1 cellular context compared by ENCODE assay signal in the genomic region with DNA sequence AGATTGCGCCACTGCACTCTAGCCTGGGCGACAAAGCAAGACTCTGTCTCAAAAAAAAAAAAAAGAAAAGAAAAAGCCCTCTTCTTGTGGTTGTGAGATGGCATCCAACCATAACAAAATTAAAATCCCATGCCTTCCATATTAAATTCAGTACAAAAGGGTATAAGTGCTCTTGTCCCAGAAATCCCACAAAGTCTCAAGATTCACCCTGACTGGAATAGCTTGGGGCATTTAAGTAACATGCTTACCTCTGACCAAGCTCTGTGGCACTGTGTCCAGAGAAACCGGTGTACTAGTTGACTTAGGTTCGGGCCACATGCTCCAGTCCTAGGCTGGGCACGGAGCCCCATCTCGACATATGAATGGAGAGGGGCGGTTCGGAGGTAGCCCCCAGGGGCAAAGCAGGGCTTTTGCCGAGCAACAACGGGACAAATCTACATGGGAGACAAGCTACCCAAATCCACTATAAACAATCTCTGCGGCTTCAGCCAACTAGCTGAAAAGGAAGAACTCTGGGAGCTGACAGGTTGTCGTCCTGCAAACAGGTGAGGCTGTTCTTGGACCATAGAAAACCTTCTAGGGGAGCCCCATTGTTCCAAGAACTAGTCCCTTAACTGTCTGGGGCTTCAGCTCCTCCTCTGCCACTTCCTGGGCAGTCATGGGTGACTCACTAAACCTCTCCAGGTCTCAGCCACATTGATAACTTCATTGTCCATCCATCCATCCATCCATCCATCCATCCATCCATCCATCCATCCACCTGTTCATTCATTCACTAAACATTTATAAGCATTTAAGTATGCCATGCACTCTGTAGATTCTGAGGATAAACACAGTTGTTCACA.
TF ChIP-seq lines count a peak whose summit lies in the region.

No MANE protein-coding gene starts in this region.

TF ChIP-seq in SK-N-SH, 30 proteins besides CTCF, POLR2A, EP300 and RAD21:
- TF ChIP-seq, protein P1, sequence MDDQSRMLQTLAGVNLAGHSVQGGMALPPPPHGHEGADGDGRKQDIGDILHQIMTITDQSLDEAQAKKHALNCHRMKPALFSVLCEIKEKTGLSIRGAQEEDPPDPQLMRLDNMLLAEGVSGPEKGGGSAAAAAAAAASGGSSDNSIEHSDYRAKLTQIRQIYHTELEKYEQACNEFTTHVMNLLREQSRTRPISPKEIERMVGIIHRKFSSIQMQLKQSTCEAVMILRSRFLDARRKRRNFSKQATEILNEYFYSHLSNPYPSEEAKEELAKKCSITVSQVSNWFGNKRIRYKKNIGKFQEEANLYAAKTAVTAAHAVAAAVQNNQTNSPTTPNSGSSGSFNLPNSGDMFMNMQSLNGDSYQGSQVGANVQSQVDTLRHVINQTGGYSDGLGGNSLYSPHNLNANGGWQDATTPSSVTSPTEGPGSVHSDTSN (IDR thresholded peaks at IDR 0.05): no peak
- TF ChIP-seq ELF1 (IDR thresholded peaks at IDR 0.05) (no peak), NFIC (IDR thresholded peaks at IDR 0.05; ENCODE audit: borderline replicate concordance) (no peak), JUND (IDR thresholded peaks at IDR 0.05) (no peak), NRF1 (IDR thresholded peaks at IDR 0.05; ENCODE audit: low read depth, low read length) (no peak), TAF1 (IDR thresholded peaks at IDR 0.05; ENCODE audit: borderline replicate concordance, low read depth, low read length) (no peak), RFX5 (IDR thresholded peaks at IDR 0.05; ENCODE audit: low read length) (no peak), CHD2 (IDR thresholded peaks at IDR 0.05; ENCODE audit: low read length, partially characterized antibody) (no peak)
- TF ChIP-seq, protein P2, sequence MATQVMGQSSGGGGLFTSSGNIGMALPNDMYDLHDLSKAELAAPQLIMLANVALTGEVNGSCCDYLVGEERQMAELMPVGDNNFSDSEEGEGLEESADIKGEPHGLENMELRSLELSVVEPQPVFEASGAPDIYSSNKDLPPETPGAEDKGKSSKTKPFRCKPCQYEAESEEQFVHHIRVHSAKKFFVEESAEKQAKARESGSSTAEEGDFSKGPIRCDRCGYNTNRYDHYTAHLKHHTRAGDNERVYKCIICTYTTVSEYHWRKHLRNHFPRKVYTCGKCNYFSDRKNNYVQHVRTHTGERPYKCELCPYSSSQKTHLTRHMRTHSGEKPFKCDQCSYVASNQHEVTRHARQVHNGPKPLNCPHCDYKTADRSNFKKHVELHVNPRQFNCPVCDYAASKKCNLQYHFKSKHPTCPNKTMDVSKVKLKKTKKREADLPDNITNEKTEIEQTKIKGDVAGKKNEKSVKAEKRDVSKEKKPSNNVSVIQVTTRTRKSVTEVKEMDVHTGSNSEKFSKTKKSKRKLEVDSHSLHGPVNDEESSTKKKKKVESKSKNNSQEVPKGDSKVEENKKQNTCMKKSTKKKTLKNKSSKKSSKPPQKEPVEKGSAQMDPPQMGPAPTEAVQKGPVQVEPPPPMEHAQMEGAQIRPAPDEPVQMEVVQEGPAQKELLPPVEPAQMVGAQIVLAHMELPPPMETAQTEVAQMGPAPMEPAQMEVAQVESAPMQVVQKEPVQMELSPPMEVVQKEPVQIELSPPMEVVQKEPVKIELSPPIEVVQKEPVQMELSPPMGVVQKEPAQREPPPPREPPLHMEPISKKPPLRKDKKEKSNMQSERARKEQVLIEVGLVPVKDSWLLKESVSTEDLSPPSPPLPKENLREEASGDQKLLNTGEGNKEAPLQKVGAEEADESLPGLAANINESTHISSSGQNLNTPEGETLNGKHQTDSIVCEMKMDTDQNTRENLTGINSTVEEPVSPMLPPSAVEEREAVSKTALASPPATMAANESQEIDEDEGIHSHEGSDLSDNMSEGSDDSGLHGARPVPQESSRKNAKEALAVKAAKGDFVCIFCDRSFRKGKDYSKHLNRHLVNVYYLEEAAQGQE (IDR thresholded peaks at IDR 0.05; ENCODE audit: low read depth, low read length): no peak
